8 cellular contexts compared by ENCODE assay signal in genomic region chr7:95766086-95766485, GRCh38. TPM values are rescaled to one million over a fixed set of nuclear protein-coding genes. Genes with fewer than 3 reads are reported as not detected.
"Had no signal": no experiment of that assay in that cellular context is flagged by ENCODE, and none has a peak within 500 bp of the region (broad histone marks: within the 10 kb centered on the region; RNA-seq: fewer than 3 reads in every experiment).

No MANE protein-coding gene starts in this region.

- H3K4me3 ChIP-seq: GM23338 had no signal

- H3K27ac ChIP-seq: HL-60 had no signal

- H3K4me1 Mint-ChIP-seq: H9, IgD-negative memory B cell had no signal

- FAIRE-seq: H1, H54, HepG2 had no signal

- H3K36me3 Mint-ChIP-seq: IgD-negative memory B cell had no signal

- H3K4me3 Mint-ChIP-seq: GM23338, H9, IgD-negative memory B cell had no signal

- H3K27ac Mint-ChIP-seq: GM23338, H9, IgD-negative memory B cell had no signal

- H3K9me3 Mint-ChIP-seq: GM23338, H9 had no signal

- ATAC-seq: GM23338, HepG2 had no signal

- DNase-seq: H9, HCEC 1CT had no signal

RNA-seq across cellular contexts. Expression of gene DYNC1I1, which starts 6.3 kb away (rescaled TPM):
- total RNA-seq: HepG2 had no signal
- polyA plus RNA-seq: HepG2, IgD-negative memory B cell had no signal
